ENCODE assay signal across 1 cellular context in the genomic region with DNA sequence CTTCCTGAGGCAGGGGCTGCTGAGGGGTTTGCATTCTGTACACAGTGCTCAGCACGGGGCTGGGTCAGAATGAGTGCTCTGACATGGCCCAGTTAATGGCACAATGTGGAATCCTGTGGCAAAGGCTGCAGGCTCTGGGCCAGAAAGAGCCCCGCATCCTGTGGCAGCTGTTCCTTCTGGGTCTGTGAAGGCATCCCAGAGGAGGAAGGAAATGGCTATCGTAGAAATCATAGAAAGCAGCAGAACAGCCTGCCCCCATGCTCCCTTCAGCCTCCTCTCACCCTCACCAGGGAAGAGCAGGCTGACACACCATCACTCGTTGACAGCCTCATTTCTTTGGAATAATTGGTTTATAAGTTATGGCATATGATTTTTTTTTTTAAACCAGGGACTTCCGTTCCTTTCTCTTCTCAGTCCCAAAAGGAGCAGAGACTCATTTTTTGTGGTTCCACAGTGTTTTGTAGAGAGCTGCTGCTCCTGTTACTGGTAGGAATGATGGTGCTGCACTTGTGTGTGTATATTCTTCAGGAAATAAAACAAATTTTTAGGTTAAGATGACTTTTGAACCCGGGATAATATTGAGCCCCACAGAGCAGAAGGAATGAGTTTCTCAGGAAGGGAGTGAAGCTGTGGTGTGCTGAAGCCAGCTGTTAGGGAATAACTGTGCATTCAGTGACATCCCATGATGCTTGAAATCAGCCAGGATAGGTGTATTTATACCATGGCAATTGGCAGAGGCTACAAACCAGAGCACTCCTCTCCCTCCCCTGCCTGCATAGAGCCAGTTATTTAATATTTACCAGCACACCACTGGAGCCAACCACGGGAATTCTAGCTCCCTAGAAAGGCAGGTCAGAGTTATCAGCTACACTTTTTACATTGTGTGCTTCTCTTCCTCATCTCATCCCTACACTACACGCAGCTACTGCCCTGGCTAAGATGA.
TF ChIP-seq lines count a peak whose summit lies in the region.

No MANE protein-coding gene starts in this region.

TF ChIP-seq in GM12878, 131 proteins besides CTCF, POLR2A, EP300 and RAD21:
- TF ChIP-seq, protein P1, sequence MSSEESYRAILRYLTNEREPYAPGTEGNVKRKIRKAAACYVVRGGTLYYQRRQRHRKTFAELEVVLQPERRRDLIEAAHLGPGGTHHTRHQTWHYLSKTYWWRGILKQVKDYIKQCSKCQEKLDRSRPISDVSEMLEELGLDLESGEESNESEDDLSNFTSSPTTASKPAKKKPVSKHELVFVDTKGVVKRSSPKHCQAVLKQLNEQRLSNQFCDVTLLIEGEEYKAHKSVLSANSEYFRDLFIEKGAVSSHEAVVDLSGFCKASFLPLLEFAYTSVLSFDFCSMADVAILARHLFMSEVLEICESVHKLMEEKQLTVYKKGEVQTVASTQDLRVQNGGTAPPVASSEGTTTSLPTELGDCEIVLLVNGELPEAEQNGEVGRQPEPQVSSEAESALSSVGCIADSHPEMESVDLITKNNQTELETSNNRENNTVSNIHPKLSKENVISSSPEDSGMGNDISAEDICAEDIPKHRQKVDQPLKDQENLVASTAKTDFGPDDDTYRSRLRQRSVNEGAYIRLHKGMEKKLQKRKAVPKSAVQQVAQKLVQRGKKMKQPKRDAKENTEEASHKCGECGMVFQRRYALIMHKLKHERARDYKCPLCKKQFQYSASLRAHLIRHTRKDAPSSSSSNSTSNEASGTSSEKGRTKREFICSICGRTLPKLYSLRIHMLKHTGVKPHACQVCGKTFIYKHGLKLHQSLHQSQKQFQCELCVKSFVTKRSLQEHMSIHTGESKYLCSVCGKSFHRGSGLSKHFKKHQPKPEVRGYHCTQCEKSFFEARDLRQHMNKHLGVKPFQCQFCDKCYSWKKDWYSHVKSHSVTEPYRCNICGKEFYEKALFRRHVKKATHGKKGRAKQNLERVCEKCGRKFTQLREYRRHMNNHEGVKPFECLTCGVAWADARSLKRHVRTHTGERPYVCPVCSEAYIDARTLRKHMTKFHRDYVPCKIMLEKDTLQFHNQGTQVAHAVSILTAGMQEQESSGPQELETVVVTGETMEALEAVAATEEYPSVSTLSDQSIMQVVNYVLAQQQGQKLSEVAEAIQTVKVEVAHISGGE (CRISPR knock-in tag; IDR thresholded peaks at IDR 0.05), result 0 out of 2 replicates have a peak, but pooled peaks have one; percentile 5
- TF ChIP-seq SMAD5 (IDR thresholded peaks at IDR 0.05; ENCODE audit: low read depth), result no peak
